Comparison of ENCODE assay signal across 8 cellular contexts in genomic region chr18:70422061-70422965, GRCh38.
DNase-seq lines count a peak whose midpoint lies in the region; ATAC-seq and TF ChIP-seq lines count a peak whose summit lies in the region.

No MANE protein-coding gene starts in this region.

- peaks cover 7% of the 10 kb centered on the region for H3K27me3 Mint-ChIP-seq in activated CD8-positive, alpha-beta T cell treated with anti-CD3 and anti-CD28 coated beads for 36 hours
- peaks cover 6% of the 10 kb centered on the region for H3K27me3 Mint-ChIP-seq in activated CD8-positive, alpha-beta T cell treated with anti-CD3 and anti-CD28 coated beads, Interleukin-2, amount 10 ng/mL, durations not matched to agents 7 days and 5 days (ENCODE audit: low read depth)
- peaks cover 3% of the 10 kb centered on the region for H3K27me3 Mint-ChIP-seq in progenitor cell of endocrine pancreas
- H3K27me3 Mint-ChIP-seq in CD8-positive, alpha-beta T cell (ENCODE audit: low read depth) = no peaks in the 10 kb centered on the region

- TF ChIP-seq CTCF in activated CD8-positive, alpha-beta T cell treated with anti-CD3 and anti-CD28 coated beads for 36 hours (IDR thresholded peaks at IDR 0.05) = no peak
- TF ChIP-seq CTCF in foreskin keratinocyte (conservative IDR thresholded peaks at IDR 0.05) = no peak
- no peak for TF ChIP-seq CTCF in progenitor cell of endocrine pancreas (IDR thresholded peaks at IDR 0.05; ENCODE audit: unreplicated experiment)
- no peak for TF ChIP-seq CTCF in CD8-positive, alpha-beta T cell (IDR thresholded peaks at IDR 0.05)

- no peaks in the 10 kb centered on the region for H3K9me3 Mint-ChIP-seq in activated CD8-positive, alpha-beta T cell treated with anti-CD3 and anti-CD28 coated beads for 36 hours
- no peaks in the 10 kb centered on the region for H3K9me3 Mint-ChIP-seq in activated CD8-positive, alpha-beta T cell treated with anti-CD3 and anti-CD28 coated beads, Interleukin-2, amount 10 ng/mL, durations not matched to agents 7 days and 5 days (ENCODE audit: insufficient read depth)
- peaks cover 2% of the 10 kb centered on the region for H3K9me3 Mint-ChIP-seq in progenitor cell of endocrine pancreas (ENCODE audit: low read depth)
- no peaks in the 10 kb centered on the region for H3K9me3 Mint-ChIP-seq in CD8-positive, alpha-beta T cell

- H3K4me1 ChIP-seq in foreskin keratinocyte = peaks cover 35% of the 10 kb centered on the region
- H3K4me1 ChIP-seq in CD8-positive, alpha-beta T cell (ENCODE audit: insufficient read depth, low read length) = no peaks in the 10 kb centered on the region

- peak; percentile 55 for ATAC-seq in activated CD8-positive, alpha-beta T cell treated with anti-CD3 and anti-CD28 coated beads for 36 hours
- no peak for ATAC-seq in activated CD8-positive, alpha-beta T cell treated with anti-CD3 and anti-CD28 coated beads, Interleukin-2, amount 10 ng/mL, durations not matched to agents 7 days and 5 days
- peak; percentile 58 for ATAC-seq in foreskin keratinocyte
- ATAC-seq in GM21619 (IDR thresholded peaks at IDR 0.05; ENCODE audit: unreplicated experiment) = no peak
- ATAC-seq in CD8-positive, alpha-beta T cell = no peak

- intact Hi-C loops in activated CD8-positive, alpha-beta T cell treated with anti-CD3 and anti-CD28 coated beads for 36 hours (cut with micrococcal nuclease) = no loop called here
- intact Hi-C loops in CD8-positive, alpha-beta T cell (cut with DNase I, micrococcal nuclease) = no loop called here

- no peak overlapping the region for H3K4me3 Mint-ChIP-seq in activated CD8-positive, alpha-beta T cell treated with anti-CD3 and anti-CD28 coated beads for 36 hours
- no peak overlapping the region for H3K4me3 Mint-ChIP-seq in activated CD8-positive, alpha-beta T cell treated with anti-CD3 and anti-CD28 coated beads, Interleukin-2, amount 10 ng/mL, durations not matched to agents 7 days and 5 days
- H3K4me3 Mint-ChIP-seq in progenitor cell of endocrine pancreas (ENCODE audit: low read depth) = no peak overlapping the region
- no peak overlapping the region for H3K4me3 Mint-ChIP-seq in CD8-positive, alpha-beta T cell

- CTCF ChIA-PET in activated CD8-positive, alpha-beta T cell treated with anti-CD3 and anti-CD28 coated beads for 36 hours (lab: Charles Lee) = interaction anchor here (0.9 to 2.1 kb wide), 4 partner anchors 10 to 227 kb away, joined by 3 to 6 read pairs (median 4); no protein-coding TSS in a partner anchor
- CTCF ChIA-PET in activated CD8-positive, alpha-beta T cell treated with anti-CD3 and anti-CD28 coated beads, Interleukin-2, amount 10 ng/mL, durations not matched to agents 7 days and 5 days (lab: Charles Lee) = interaction anchor here (2.9 kb wide), 1 partner anchor 11 kb away, joined by 10 read pairs; no protein-coding TSS in a partner anchor
- CTCF ChIA-PET in CD8-positive, alpha-beta T cell (lab: Charles Lee) = interaction anchor here (1.3 kb wide), 1 partner anchor 33 kb away, joined by 5 read pairs; no protein-coding TSS in a partner anchor

- peak; percentile 26 for DNase-seq in activated CD8-positive, alpha-beta T cell treated with anti-CD3 and anti-CD28 coated beads for 36 hours
- no peak for DNase-seq in activated CD8-positive, alpha-beta T cell treated with anti-CD3 and anti-CD28 coated beads, Interleukin-2, amount 10 ng/mL, durations not matched to agents 7 days and 5 days
- peak; percentile 91 for DNase-seq in SKM-1 (lab: John Stamatoyannopoulos, UW; ENCODE audit: unreplicated experiment)
- peak; percentile 70 to 88 for DNase-seq in foreskin keratinocyte
- DNase-seq in pulmonary artery endothelial cell (ENCODE audit: low read depth, low spot score) = peak; percentile 96
- no peak for DNase-seq in progenitor cell of endocrine pancreas (ENCODE audit: low spot score, unreplicated experiment)
- DNase-seq in CD8-positive, alpha-beta T cell = no peak

- H3K36me3 ChIP-seq in CD8-positive, alpha-beta T cell (ENCODE audit: insufficient read depth, low read length) = no peaks in the 10 kb centered on the region

- H3K4me1 Mint-ChIP-seq in activated CD8-positive, alpha-beta T cell treated with anti-CD3 and anti-CD28 coated beads for 36 hours (ENCODE audit: low read depth) = peaks cover 9% of the 10 kb centered on the region
- peaks cover 4% of the 10 kb centered on the region for H3K4me1 Mint-ChIP-seq in activated CD8-positive, alpha-beta T cell treated with anti-CD3 and anti-CD28 coated beads, Interleukin-2, amount 10 ng/mL, durations not matched to agents 7 days and 5 days (ENCODE audit: low read depth)
- H3K4me1 Mint-ChIP-seq in progenitor cell of endocrine pancreas (ENCODE audit: low read depth) = peaks cover 28% of the 10 kb centered on the region
- no peaks in the 10 kb centered on the region for H3K4me1 Mint-ChIP-seq in CD8-positive, alpha-beta T cell (ENCODE audit: low read depth)

- POLR2A ChIA-PET in activated CD8-positive, alpha-beta T cell treated with anti-CD3 and anti-CD28 coated beads for 36 hours (lab: Charles Lee) = interaction anchor here (0.6 kb wide), 1 partner anchor 556 kb away, joined by 3 read pairs; no protein-coding TSS in a partner anchor
- POLR2A ChIA-PET in activated CD8-positive, alpha-beta T cell treated with anti-CD3 and anti-CD28 coated beads, Interleukin-2, amount 10 ng/mL, durations not matched to agents 7 days and 5 days (lab: Charles Lee) = no interaction called here
- POLR2A ChIA-PET in CD8-positive, alpha-beta T cell (lab: Charles Lee) = no interaction called here

- H3K9me3 ChIP-seq in CD8-positive, alpha-beta T cell (ENCODE audit: low read length) = no peaks in the 10 kb centered on the region

- H3K27ac ChIP-seq in foreskin keratinocyte = peak overlapping the region; percentile 58
- H3K27ac ChIP-seq in CD8-positive, alpha-beta T cell (ENCODE audit: low read depth, low read length) = no peak overlapping the region

- no peaks in the 10 kb centered on the region for H3K36me3 Mint-ChIP-seq in activated CD8-positive, alpha-beta T cell treated with anti-CD3 and anti-CD28 coated beads for 36 hours (ENCODE audit: low read depth)
- no peaks in the 10 kb centered on the region for H3K36me3 Mint-ChIP-seq in activated CD8-positive, alpha-beta T cell treated with anti-CD3 and anti-CD28 coated beads, Interleukin-2, amount 10 ng/mL, durations not matched to agents 7 days and 5 days (ENCODE audit: low read depth)
- no peaks in the 10 kb centered on the region for H3K36me3 Mint-ChIP-seq in progenitor cell of endocrine pancreas (ENCODE audit: insufficient read depth)
- H3K36me3 Mint-ChIP-seq in CD8-positive, alpha-beta T cell = no peaks in the 10 kb centered on the region

- no peak overlapping the region for H3K4me3 ChIP-seq in CD8-positive, alpha-beta T cell (ENCODE audit: low read depth, low read length)

- H3K27ac Mint-ChIP-seq in activated CD8-positive, alpha-beta T cell treated with anti-CD3 and anti-CD28 coated beads for 36 hours = no peak overlapping the region
- no peak overlapping the region for H3K27ac Mint-ChIP-seq in activated CD8-positive, alpha-beta T cell treated with anti-CD3 and anti-CD28 coated beads, Interleukin-2, amount 10 ng/mL, durations not matched to agents 7 days and 5 days
- H3K27ac Mint-ChIP-seq in progenitor cell of endocrine pancreas = no peak overlapping the region
- no peak overlapping the region for H3K27ac Mint-ChIP-seq in CD8-positive, alpha-beta T cell

- H3K27me3 ChIP-seq in foreskin keratinocyte = no peaks in the 10 kb centered on the region
- no peaks in the 10 kb centered on the region for H3K27me3 ChIP-seq in CD8-positive, alpha-beta T cell (ENCODE audit: insufficient read depth, low read length)

Comparison
In these comparisons a context has a peak if more than half of its experiments do, and no peak if none do; other contexts are left out.
1. ATAC-seq: peak in activated CD8-positive, alpha-beta T cell treated with anti-CD3 and anti-CD28 coated beads for 36 hours (single experiment) and foreskin keratinocyte (single experiment); none in activated CD8-positive, alpha-beta T cell treated with anti-CD3 and anti-CD28 coated beads, Interleukin-2, amount 10 ng/mL, durations not matched to agents 7 days and 5 days (single experiment), GM21619 (single experiment) and CD8-positive, alpha-beta T cell (single experiment).
2. DNase-seq: peak in activated CD8-positive, alpha-beta T cell treated with anti-CD3 and anti-CD28 coated beads for 36 hours (single experiment), SKM-1 (single experiment), foreskin keratinocyte (2 of 2) and pulmonary artery endothelial cell (single experiment); none in activated CD8-positive, alpha-beta T cell treated with anti-CD3 and anti-CD28 coated beads, Interleukin-2, amount 10 ng/mL, durations not matched to agents 7 days and 5 days (single experiment), progenitor cell of endocrine pancreas (single experiment) and CD8-positive, alpha-beta T cell (0 of 7).